Comparison of ENCODE assay signal across 25 cellular contexts in the genomic region with DNA sequence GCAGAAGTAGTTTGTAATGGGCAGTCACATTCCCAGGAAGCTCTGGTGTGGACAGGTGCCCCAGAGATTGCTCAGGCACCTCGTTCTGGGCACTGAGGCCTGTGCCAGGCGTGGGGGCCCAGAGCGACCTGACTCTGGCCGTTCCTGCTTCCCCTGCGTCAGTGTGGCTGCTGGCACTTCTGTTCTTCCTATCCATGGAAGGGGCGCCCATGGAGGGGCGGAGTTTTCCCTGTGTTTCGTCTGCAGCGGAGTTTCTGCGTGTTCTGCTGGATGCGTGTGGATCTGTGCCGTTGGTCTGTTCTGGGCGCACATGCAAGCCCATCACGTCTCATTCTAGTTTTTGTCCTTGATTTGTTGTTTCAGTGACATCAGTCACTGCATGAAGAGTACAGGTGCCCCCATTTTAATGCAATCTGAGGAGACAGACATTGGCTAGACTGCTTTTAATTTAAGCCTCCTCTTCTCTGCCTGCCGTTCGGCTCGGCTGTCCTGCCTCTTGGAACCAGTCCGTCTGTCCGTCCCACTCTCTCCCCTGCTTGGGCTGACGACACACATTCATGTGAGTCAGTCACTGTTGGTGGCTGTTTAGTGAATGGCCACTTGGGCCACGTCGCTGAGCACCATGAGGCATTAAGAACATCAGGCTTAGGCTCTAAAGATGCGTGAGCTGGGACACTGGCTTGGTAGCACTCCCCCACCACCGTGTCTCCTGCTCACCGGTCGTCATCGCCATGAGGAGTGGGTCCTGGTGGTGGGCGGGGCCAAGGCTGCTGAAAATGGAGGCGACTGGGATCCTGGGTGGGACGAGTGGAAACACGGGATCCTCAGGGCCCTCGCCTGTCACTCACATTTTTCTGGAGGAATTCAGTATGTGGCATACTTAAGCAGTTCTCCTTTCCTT.
"Had no signal": no experiment of that assay in that cellular context is flagged by ENCODE, and none has a peak within 500 bp of the region (broad histone marks: within the 10 kb centered on the region; RNA-seq: fewer than 3 reads in every experiment).

No MANE protein-coding gene starts in this region.

- H3K9me3 ChIP-seq: adrenal gland had no signal

- DNase-seq: activated B cell treated with CpG ODN at 0.5 μM for 24 hours; activated CD4-positive, alpha-beta T cell treated with anti-CD3 and anti-CD28 coated beads for 1 hour; activated CD4-positive, alpha-beta T cell treated with anti-CD3 and anti-CD28 coated beads, Interleukin-2, amount 10 ng/mL, durations not matched to agents 24 days and 14 days; activated CD4-positive, alpha-beta T cell treated with anti-CD3 and anti-CD28 coated beads, Interleukin-2, amount 50 U/mL, for 48 hours; activated CD8-positive, alpha-beta memory T cell treated with anti-CD3 and anti-CD28 coated beads for 24 hours; activated naive CD4-positive, alpha-beta T cell; activated T-cell treated with anti-CD3 and anti-CD28 coated beads, Interleukin-2, amount 50 U/mL, for 4 hours; adrenal gland; anterior cingulate cortex; central memory CD4-positive, alpha-beta T cell; MM.1S; NCI-H1105; NCI-H1436; NCI-H187; NCI-H2081; NCI-H510A treated with DMSO at 0.1 percent for 48 hours; NCI-H69; NK-92 treated with Interleukin-12 subunit alpha and Interleukin-12 subunit beta, amount 100 ng/mL, for 24 hours; OCI-M1; SHP77; T-helper 9 cell had no signal

- H3K27me3 Mint-ChIP-seq: activated B cell treated with CpG ODN at 0.5 μM for 24 hours; activated CD4-positive, alpha-beta T cell treated with anti-CD3 and anti-CD28 coated beads, Interleukin-2, amount 10 ng/mL, durations not matched to agents 24 days and 14 days; activated naive CD8-positive, alpha-beta T cell had no signal

- H3K27ac Mint-ChIP-seq: activated B cell treated with CpG ODN at 0.5 μM for 24 hours; activated CD4-positive, alpha-beta T cell treated with anti-CD3 and anti-CD28 coated beads, Interleukin-2, amount 10 ng/mL, durations not matched to agents 24 days and 14 days; activated naive CD8-positive, alpha-beta T cell; T-helper 1 cell treated with Interleukin-12 subunit alpha and Interleukin-12 subunit beta and Interleukin-4 antibody, amounts not matched to agents 30 μg/mL and 1 μg/mL, for 36 hours had no signal

- H3K4me3 Mint-ChIP-seq: activated B cell treated with CpG ODN at 0.5 μM for 24 hours; activated CD4-positive, alpha-beta T cell treated with anti-CD3 and anti-CD28 coated beads, Interleukin-2, amount 10 ng/mL, durations not matched to agents 24 days and 14 days; activated naive CD8-positive, alpha-beta T cell; activated T-cell treated with anti-CD3 and anti-CD28 coated beads, Interleukin-2, amount 50 U/mL, for 4 hours; T-helper 1 cell treated with Interleukin-12 subunit alpha and Interleukin-12 subunit beta and Interleukin-4 antibody, amounts not matched to agents 30 μg/mL and 1 μg/mL, for 36 hours had no signal

- H3K27me3 ChIP-seq: adrenal gland had no signal

- ATAC-seq: activated T-cell treated with anti-CD3 and anti-CD28 coated beads, Interleukin-2, amount 50 U/mL, for 4 hours; Panc1 had no signal

- H3K4me1 ChIP-seq: adrenal gland had no signal

- H3K27ac ChIP-seq: adrenal gland, RWPE1 had no signal

- H3K9me3 Mint-ChIP-seq: activated T-cell treated with anti-CD3 and anti-CD28 coated beads, Interleukin-2, amount 50 U/mL, for 4 hours had no signal

- H3K36me3 ChIP-seq: adrenal gland had no signal

- H3K4me3 ChIP-seq: adrenal gland had no signal

- H3K4me1 Mint-ChIP-seq: activated B cell treated with CpG ODN at 0.5 μM for 24 hours had no signal
